9 cellular contexts compared by ENCODE assay signal in genomic region chr4:157045507-157046127, GRCh38. TPM values are rescaled to one million over a fixed set of nuclear protein-coding genes. Genes with fewer than 3 reads are reported as not detected.
DNase-seq lines count a peak whose midpoint lies in the region; ATAC-seq and TF ChIP-seq lines count a peak whose summit lies in the region.
"Had no signal": no experiment of that assay in that cellular context is flagged by ENCODE, and none has a peak within 500 bp of the region (broad histone marks: within the 10 kb centered on the region; RNA-seq: fewer than 3 reads in every experiment).

No MANE protein-coding gene starts in this region.

- no peak overlapping the region for H3K27ac Mint-ChIP-seq in naive thymus-derived CD4-positive, alpha-beta T cell

- POLR2A ChIA-PET in naive thymus-derived CD4-positive, alpha-beta T cell (lab: Charles Lee) = no interaction called here

- H3K9me3 Mint-ChIP-seq in naive thymus-derived CD4-positive, alpha-beta T cell = peaks cover 0 to 6% (median 0%) of the 10 kb centered on the region in 11 donors

- no peaks in the 10 kb centered on the region for H3K4me1 Mint-ChIP-seq in naive thymus-derived CD4-positive, alpha-beta T cell

- TF ChIP-seq CTCF in HFF-Myc (IDR thresholded peaks at IDR 0.05; ENCODE audit: low read depth, low read length, missing control alignments) (peak; percentile 81), WERI-Rb-1 (IDR thresholded peaks at IDR 0.05; ENCODE audit: low read depth, low read length) (peak; percentile 85), right atrium auricular region (IDR thresholded peaks at IDR 0.05) (peak; percentile 65 to 81)

- no peaks in the 10 kb centered on the region for H3K36me3 ChIP-seq in WERI-Rb-1
- H3K36me3 ChIP-seq in right atrium auricular region = no peaks in the 10 kb centered on the region
- no peaks in the 10 kb centered on the region for H3K36me3 ChIP-seq in naive thymus-derived CD4-positive, alpha-beta T cell (ENCODE audit: control insufficient read depth in 2 of 3, insufficient read depth in 3 of 3, low read length in 3 of 3)
- H3K36me3 ChIP-seq: BLaER1 had no signal

- H3K4me3 Mint-ChIP-seq in naive thymus-derived CD4-positive, alpha-beta T cell = no peak overlapping the region

- no peaks in the 10 kb centered on the region for H3K4me1 ChIP-seq in right atrium auricular region
- no peaks in the 10 kb centered on the region for H3K4me1 ChIP-seq in naive thymus-derived CD4-positive, alpha-beta T cell (ENCODE audit: control insufficient read depth in 2 of 2, insufficient read depth in 2 of 2, low read length in 2 of 2)

- H3K36me3 Mint-ChIP-seq in naive thymus-derived CD4-positive, alpha-beta T cell = no peaks in the 10 kb centered on the region

- ATAC-seq in naive thymus-derived CD4-positive, alpha-beta T cell = no peak

- peaks cover 0 to 5% (median 0%) of the 10 kb centered on the region in 5 donors for H3K27me3 Mint-ChIP-seq in naive thymus-derived CD4-positive, alpha-beta T cell

- CTCF ChIA-PET in naive thymus-derived CD4-positive, alpha-beta T cell (lab: Charles Lee) = no interaction called here

- no peak overlapping the region for H3K27ac ChIP-seq in WERI-Rb-1
- no peak overlapping the region for H3K27ac ChIP-seq in right atrium auricular region
- H3K27ac ChIP-seq in naive thymus-derived CD4-positive, alpha-beta T cell (ENCODE audit: low read depth, low read length) = no peak overlapping the region
- H3K27ac ChIP-seq: BLaER1 had no signal

- H3K9me3 ChIP-seq in WERI-Rb-1 (ENCODE audit: severe bottlenecking) = no peaks in the 10 kb centered on the region
- H3K9me3 ChIP-seq in right atrium auricular region = no peaks in the 10 kb centered on the region
- no peaks in the 10 kb centered on the region for H3K9me3 ChIP-seq in naive thymus-derived CD4-positive, alpha-beta T cell (ENCODE audit: control insufficient read depth in 2 of 3, low read length in 3 of 3)
- H3K9me3 ChIP-seq: BLaER1 had no signal

- H3K4me3 ChIP-seq in HFF-Myc (replicated peaks; ENCODE audit: low read depth, low read length) = no peak overlapping the region
- no peak overlapping the region for H3K4me3 ChIP-seq in WERI-Rb-1 (ENCODE audit: low read depth, low read length)
- no peak overlapping the region for H3K4me3 ChIP-seq in right atrium auricular region
- no peak overlapping the region for H3K4me3 ChIP-seq in naive thymus-derived CD4-positive, alpha-beta T cell (ENCODE audit: low read length)
- H3K4me3 ChIP-seq: BLaER1 had no signal

- DNase-seq in NCI-H1417 (lab: John Stamatoyannopoulos, UW) = peak; percentile 0 to 70 (median 27)
- DNase-seq in NCI-H1417 treated with DMSO at 0.1 percent for 48 hours (lab: John Stamatoyannopoulos, UW) = no peak
- peak; percentile 61 for DNase-seq in HFF-Myc (ENCODE audit: extremely low read depth, low read depth)
- peak; percentile 13 for DNase-seq in NCI-H1048 (lab: John Stamatoyannopoulos, UW)
- DNase-seq in WERI-Rb-1 = peak; percentile 53
- DNase-seq in right atrium auricular region (ENCODE audit: low spot score) = no peak
- peak; percentile 67 for DNase-seq in stromal cell of bone marrow (ENCODE audit: low read depth)
- no peak for DNase-seq in naive thymus-derived CD4-positive, alpha-beta T cell

- no peaks in the 10 kb centered on the region for H3K27me3 ChIP-seq in WERI-Rb-1 (ENCODE audit: insufficient read depth, low read depth, severe bottlenecking)
- no peaks in the 10 kb centered on the region for H3K27me3 ChIP-seq in right atrium auricular region
- H3K27me3 ChIP-seq in naive thymus-derived CD4-positive, alpha-beta T cell (ENCODE audit: control insufficient read depth in 2 of 2, insufficient read depth in 2 of 2, low read length in 2 of 2) = no peaks in the 10 kb centered on the region
- H3K27me3 ChIP-seq: BLaER1 had no signal

- intact Hi-C loops in naive thymus-derived CD4-positive, alpha-beta T cell (cut with micrococcal nuclease) = no loop called here

RNA-seq across cellular contexts. Expression of gene GLRB, which starts 30.3 kb away (rescaled TPM):
- total RNA-seq in right atrium auricular region = 10 to 100 TPM; 13.2 to 14.5 TPM
- not detected for total RNA-seq in naive thymus-derived CD4-positive, alpha-beta T cell
- polyA plus RNA-seq in naive thymus-derived CD4-positive, alpha-beta T cell = not detected

Comparison
In these comparisons a context has a peak if more than half of its experiments do, and no peak if none do; other contexts are left out.
1. DNase-seq: peak in NCI-H1417 (3 of 3), HFF-Myc (single experiment), NCI-H1048 (single experiment), WERI-Rb-1 (single experiment) and stromal cell of bone marrow (single experiment); none in NCI-H1417 treated with DMSO at 0.1 percent for 48 hours (single experiment), right atrium auricular region (single experiment) and naive thymus-derived CD4-positive, alpha-beta T cell (0 of 9).
2. RNA of gene GLRB, which starts 30.3 kb away (total RNA-seq): 13.2 to 14.5 TPM in right atrium auricular region; not detected in naive thymus-derived CD4-positive, alpha-beta T cell; every median in the first group is over 10 times any median in the second.
3. Peak in every context shown above with its lines, with median percentiles within 50 percentile points of each other: CTCF ChIP-seq.